In the genomic region with DNA sequence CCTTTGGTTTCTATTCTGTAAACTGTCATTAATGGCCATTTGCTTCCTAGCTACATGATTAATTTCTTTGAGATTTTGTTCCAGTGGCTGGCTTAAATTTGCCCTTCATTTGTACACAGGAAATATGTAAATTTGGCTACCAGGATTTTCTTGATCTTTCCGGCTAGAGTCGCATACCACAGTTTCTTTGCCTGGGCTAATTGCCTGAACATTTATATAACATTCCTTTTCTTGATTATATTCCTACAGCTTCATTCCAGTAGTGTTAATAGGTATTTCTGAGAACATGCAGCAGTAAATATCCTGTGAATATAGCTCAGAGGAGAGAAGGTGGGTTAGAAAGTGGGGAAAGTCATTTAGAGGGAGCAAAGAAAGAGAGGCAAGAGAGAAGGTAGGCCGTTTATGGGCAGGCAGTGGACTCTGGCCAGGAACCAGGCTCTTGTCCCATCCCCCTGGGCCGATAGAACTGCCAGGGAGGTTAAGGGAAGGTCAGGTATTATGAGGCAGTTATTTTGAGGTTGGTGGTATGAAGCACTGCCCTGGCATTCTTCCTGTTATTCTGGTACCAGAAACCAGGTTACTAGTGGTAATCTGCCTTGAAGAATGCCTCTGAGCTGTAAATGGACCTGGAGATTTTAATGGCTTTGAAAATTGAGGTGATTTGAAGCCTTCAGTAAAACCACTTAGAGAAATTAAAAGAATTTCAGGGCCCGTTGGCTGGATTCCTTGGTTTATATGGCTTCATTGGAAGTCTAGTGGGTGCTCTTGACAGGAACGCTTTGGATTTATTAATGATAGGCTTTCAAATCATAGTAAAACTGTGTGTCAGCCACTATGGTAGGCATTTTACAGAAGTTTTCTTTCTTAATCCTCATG, we compare ENCODE assay signal across 1 cellular context.
TF ChIP-seq lines count a peak whose summit lies in the region.

No MANE protein-coding gene starts in this region.

TF ChIP-seq in A549, 52 proteins besides CTCF, POLR2A, EP300 and RAD21:
- TF ChIP-seq MAFK (IDR thresholded peaks at IDR 0.05; ENCODE audit: partially characterized antibody) = no peak
- no peak for TF ChIP-seq KDM1A (IDR thresholded peaks at IDR 0.05; ENCODE audit: low read depth)
- TF ChIP-seq MYC (IDR thresholded peaks at IDR 0.05; ENCODE audit: borderline replicate concordance, low read length) = no peak
- TF ChIP-seq FOXS1 (CRISPR knock-in tag; IDR thresholded peaks at IDR 0.05) = no peak
- TF ChIP-seq SREBF2 (IDR thresholded peaks at IDR 0.05) = no peak
- TF ChIP-seq EHMT2 (IDR thresholded peaks at IDR 0.05; ENCODE audit: low read depth) = no peak
- TF ChIP-seq, protein P1, sequence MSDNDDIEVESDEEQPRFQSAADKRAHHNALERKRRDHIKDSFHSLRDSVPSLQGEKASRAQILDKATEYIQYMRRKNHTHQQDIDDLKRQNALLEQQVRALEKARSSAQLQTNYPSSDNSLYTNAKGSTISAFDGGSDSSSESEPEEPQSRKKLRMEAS (IDR thresholded peaks at IDR 0.05) = no peak
- TF ChIP-seq CBX2 (IDR thresholded peaks at IDR 0.05; ENCODE audit: borderline replicate concordance, low read depth) = no peak
- TF ChIP-seq FOSB (CRISPR knock-in tag; IDR thresholded peaks at IDR 0.05) = no peak
TF ChIP-seq in A549: peak in this region for 0.
